ENCODE assay signal across 1 cellular context in the genomic region with DNA sequence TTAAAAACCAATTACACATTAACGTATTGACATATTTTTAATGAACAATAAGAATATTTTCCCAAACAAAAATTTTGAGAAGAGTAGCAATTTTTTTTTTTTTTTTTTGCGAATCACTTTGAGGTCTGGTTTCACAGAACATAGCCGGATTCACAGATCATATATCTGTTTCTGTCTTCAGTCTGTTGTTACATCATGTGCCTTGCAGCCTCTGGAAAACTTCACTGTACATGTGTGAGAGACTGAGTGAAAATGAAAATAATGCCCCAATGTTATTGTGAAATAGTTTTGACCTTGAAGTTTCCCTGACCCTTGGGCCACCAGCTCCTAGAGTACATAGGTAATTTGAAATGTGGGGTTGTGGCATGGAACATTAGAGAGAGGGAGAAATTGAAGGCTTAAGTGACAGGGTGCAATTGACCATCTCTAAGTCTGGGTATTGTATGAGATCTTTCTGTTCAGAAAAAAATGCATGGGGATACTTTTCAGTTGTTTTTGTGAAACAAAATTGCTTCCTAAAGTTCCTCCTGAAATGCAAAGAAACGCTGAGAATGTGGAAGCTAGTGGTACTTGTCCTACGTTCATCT.
TF ChIP-seq lines count a peak whose summit lies in the region.

No MANE protein-coding gene starts in this region.

TF ChIP-seq in K562, 482 proteins besides CTCF, POLR2A, EP300 and RAD21 (continued from another document and continues in another):
- TF ChIP-seq ATF3 (IDR thresholded peaks at IDR 0.05) (peak; percentile 78; the same call in 1 of the 2 replicates), ATF3 (CRISPR knock-in tag; conservative IDR thresholded peaks at IDR 0.05) (no peak), CEBPB (tag; IDR thresholded peaks at IDR 0.05) (peak; percentile 96), ZNF134 (CRISPR knock-in tag; conservative IDR thresholded peaks at IDR 0.05) (0 out of 2 replicates have a peak, but pooled peaks have one; percentile 11), CCNT2 (IDR thresholded peaks at IDR 0.05; ENCODE audit: borderline replicate concordance, extremely low read depth, insufficient read length, low read depth, low read length) (no peak), ZFP30 (CRISPR knock-in tag; IDR thresholded peaks at IDR 0.05; ENCODE audit: borderline replicate concordance) (no peak), ZNF384 (IDR thresholded peaks at IDR 0.05; ENCODE audit: low read depth, low read length) (peak; percentile 80), MCM7 (IDR thresholded peaks at IDR 0.05) (no peak), ZNF133 (CRISPR knock-in tag; IDR thresholded peaks at IDR 0.05) (no peak), CREB3L1 (IDR thresholded peaks at IDR 0.05; ENCODE audit: borderline replicate concordance, low read depth) (no peak), ZNF24 (IDR thresholded peaks at IDR 0.05) (no peak), ELF1 (tag; IDR thresholded peaks at IDR 0.05) (no peak), FOXK2 (conservative IDR thresholded peaks at IDR 0.05 in 1 of 2, IDR thresholded peaks at IDR 0.05 in 1 of 2; ENCODE audit: low read depth in 2 of 2) (no peak), SRF (CRISPR knock-in tag; IDR thresholded peaks at IDR 0.05) (no peak), ESRRA (IDR thresholded peaks at IDR 0.05; ENCODE audit: borderline replicate concordance, low read depth) (peak; percentile 99), PHTF2 (CRISPR knock-in tag; IDR thresholded peaks at IDR 0.05) (no peak), ZNF586 (CRISPR knock-in tag; conservative IDR thresholded peaks at IDR 0.05) (no peak), ZNF354B (CRISPR knock-in tag; IDR thresholded peaks at IDR 0.05) (0 out of 2 replicates have a peak, but pooled peaks have one; percentile 4), NONO (IDR thresholded peaks at IDR 0.05; ENCODE audit: low read depth in 2 of 2, low read length in 1 of 2) (no peak), KLF1 (tag; IDR thresholded peaks at IDR 0.05) (no peak), RBM14 (IDR thresholded peaks at IDR 0.05; ENCODE audit: borderline replicate concordance, insufficient read depth, low read depth, low read length) (no peak), RB1 (IDR thresholded peaks at IDR 0.05; ENCODE audit: low read depth) (no peak), POLR3G (IDR thresholded peaks at IDR 0.05; ENCODE audit: extremely low read depth, insufficient read length, insufficient replicate concordance) (no peak), ELK1 (CRISPR knock-in tag; IDR thresholded peaks at IDR 0.05) (no peak), BMI1 (IDR thresholded peaks at IDR 0.05; ENCODE audit: low read length) (no peak), FOSL1 (tag; conservative IDR thresholded peaks at IDR 0.05) (0 out of 2 replicates have a peak, but pooled peaks have one; percentile 6), NFRKB (IDR thresholded peaks at IDR 0.05; ENCODE audit: low read depth) (peak; percentile 62; the same call in 1 of the 2 replicates), PHF21A (IDR thresholded peaks at IDR 0.05; ENCODE audit: borderline replicate concordance, low read depth) (no peak), ZNF408 (CRISPR knock-in tag; IDR thresholded peaks at IDR 0.05; ENCODE audit: low read depth) (no peak), SMARCC2 (IDR thresholded peaks at IDR 0.05; ENCODE audit: low read depth) (no peak), KAT8 (IDR thresholded peaks at IDR 0.05; ENCODE audit: low read depth) (no peak), PRPF4 (IDR thresholded peaks at IDR 0.05; ENCODE audit: insufficient read depth, low read depth, low read length, poor library complexity, severe bottlenecking) (no peak), TBL1XR1 (IDR thresholded peaks at IDR 0.05; ENCODE audit: low read length in 2 of 2) (no peak), ELF4 (CRISPR knock-in tag; IDR thresholded peaks at IDR 0.05) (peak; percentile 19; the same call in 1 of the 2 replicates), THRAP3 (IDR thresholded peaks at IDR 0.05; ENCODE audit: borderline replicate concordance) (no peak), TBP (optimal IDR thresholded peaks at IDR 0.05; ENCODE audit: low read depth, low read length) (no peak), NR2F6 (CRISPR knock-in tag; IDR thresholded peaks at IDR 0.05) (no peak), ZNF717 (CRISPR knock-in tag; IDR thresholded peaks at IDR 0.05) (no peak), HNRNPH1 (optimal IDR thresholded peaks at IDR 0.05; ENCODE audit: low read depth, low read length) (no peak), IRF2 (CRISPR knock-in tag; IDR thresholded peaks at IDR 0.05) (no peak), ZEB2 (IDR thresholded peaks at IDR 0.05) (peak; percentile 13; the same call in 1 of the 2 replicates), GATAD2A (IDR thresholded peaks at IDR 0.05) (no peak), GATAD2B (IDR thresholded peaks at IDR 0.05; ENCODE audit: borderline replicate concordance) (no peak; the same call in 1 of the 2 replicates), CREBBP (IDR thresholded peaks at IDR 0.05; ENCODE audit: low read depth, low read length) (no peak), BCL6 (CRISPR knock-in tag; IDR thresholded peaks at IDR 0.05) (0 out of 2 replicates have a peak, but pooled peaks have one; percentile 47)
- TF ChIP-seq, protein P1, sequence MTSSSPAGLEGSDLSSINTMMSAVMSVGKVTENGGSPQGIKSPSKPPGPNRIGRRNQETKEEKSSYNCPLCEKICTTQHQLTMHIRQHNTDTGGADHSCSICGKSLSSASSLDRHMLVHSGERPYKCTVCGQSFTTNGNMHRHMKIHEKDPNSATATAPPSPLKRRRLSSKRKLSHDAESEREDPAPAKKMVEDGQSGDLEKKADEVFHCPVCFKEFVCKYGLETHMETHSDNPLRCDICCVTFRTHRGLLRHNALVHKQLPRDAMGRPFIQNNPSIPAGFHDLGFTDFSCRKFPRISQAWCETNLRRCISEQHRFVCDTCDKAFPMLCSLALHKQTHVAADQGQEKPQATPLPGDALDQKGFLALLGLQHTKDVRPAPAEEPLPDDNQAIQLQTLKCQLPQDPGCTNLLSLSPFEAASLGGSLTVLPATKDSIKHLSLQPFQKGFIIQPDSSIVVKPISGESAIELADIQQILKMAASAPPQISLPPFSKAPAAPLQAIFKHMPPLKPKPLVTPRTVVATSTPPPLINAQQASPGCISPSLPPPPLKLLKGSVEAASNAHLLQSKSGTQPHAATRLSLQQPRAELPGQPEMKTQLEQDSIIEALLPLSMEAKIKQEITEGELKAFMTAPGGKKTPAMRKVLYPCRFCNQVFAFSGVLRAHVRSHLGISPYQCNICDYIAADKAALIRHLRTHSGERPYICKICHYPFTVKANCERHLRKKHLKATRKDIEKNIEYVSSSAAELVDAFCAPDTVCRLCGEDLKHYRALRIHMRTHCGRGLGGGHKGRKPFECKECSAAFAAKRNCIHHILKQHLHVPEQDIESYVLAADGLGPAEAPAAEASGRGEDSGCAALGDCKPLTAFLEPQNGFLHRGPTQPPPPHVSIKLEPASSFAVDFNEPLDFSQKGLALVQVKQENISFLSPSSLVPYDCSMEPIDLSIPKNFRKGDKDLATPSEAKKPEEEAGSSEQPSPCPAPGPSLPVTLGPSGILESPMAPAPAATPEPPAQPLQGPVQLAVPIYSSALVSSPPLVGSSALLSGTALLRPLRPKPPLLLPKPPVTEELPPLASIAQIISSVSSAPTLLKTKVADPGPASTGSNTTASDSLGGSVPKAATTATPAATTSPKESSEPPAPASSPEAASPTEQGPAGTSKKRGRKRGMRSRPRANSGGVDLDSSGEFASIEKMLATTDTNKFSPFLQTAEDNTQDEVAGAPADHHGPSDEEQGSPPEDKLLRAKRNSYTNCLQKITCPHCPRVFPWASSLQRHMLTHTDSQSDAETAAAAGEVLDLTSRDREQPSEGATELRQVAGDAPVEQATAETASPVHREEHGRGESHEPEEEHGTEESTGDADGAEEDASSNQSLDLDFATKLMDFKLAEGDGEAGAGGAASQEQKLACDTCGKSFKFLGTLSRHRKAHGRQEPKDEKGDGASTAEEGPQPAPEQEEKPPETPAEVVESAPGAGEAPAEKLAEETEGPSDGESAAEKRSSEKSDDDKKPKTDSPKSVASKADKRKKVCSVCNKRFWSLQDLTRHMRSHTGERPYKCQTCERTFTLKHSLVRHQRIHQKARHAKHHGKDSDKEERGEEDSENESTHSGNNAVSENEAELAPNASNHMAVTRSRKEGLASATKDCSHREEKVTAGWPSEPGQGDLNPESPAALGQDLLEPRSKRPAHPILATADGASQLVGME (CRISPR knock-in tag; IDR thresholded peaks at IDR 0.05): no peak
- TF ChIP-seq, protein P2, sequence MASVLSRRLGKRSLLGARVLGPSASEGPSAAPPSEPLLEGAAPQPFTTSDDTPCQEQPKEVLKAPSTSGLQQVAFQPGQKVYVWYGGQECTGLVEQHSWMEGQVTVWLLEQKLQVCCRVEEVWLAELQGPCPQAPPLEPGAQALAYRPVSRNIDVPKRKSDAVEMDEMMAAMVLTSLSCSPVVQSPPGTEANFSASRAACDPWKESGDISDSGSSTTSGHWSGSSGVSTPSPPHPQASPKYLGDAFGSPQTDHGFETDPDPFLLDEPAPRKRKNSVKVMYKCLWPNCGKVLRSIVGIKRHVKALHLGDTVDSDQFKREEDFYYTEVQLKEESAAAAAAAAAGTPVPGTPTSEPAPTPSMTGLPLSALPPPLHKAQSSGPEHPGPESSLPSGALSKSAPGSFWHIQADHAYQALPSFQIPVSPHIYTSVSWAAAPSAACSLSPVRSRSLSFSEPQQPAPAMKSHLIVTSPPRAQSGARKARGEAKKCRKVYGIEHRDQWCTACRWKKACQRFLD (CRISPR knock-in tag; IDR thresholded peaks at IDR 0.05): peak; percentile 77; the same call in 1 of the 2 replicates
- TF ChIP-seq, protein P3, sequence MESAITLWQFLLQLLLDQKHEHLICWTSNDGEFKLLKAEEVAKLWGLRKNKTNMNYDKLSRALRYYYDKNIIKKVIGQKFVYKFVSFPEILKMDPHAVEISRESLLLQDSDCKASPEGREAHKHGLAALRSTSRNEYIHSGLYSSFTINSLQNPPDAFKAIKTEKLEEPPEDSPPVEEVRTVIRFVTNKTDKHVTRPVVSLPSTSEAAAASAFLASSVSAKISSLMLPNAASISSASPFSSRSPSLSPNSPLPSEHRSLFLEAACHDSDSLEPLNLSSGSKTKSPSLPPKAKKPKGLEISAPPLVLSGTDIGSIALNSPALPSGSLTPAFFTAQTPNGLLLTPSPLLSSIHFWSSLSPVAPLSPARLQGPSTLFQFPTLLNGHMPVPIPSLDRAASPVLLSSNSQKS (CRISPR knock-in tag; IDR thresholded peaks at IDR 0.05): 0 out of 2 replicates have a peak, but pooled peaks have one; percentile 33
- TF ChIP-seq, protein P4, sequence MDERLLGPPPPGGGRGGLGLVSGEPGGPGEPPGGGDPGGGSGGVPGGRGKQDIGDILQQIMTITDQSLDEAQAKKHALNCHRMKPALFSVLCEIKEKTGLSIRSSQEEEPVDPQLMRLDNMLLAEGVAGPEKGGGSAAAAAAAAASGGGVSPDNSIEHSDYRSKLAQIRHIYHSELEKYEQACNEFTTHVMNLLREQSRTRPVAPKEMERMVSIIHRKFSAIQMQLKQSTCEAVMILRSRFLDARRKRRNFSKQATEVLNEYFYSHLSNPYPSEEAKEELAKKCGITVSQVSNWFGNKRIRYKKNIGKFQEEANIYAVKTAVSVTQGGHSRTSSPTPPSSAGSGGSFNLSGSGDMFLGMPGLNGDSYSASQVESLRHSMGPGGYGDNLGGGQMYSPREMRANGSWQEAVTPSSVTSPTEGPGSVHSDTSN (CRISPR knock-in tag; IDR thresholded peaks at IDR 0.05; ENCODE audit: low read depth): no peak
- TF ChIP-seq, protein P4 (tag; conservative IDR thresholded peaks at IDR 0.05; ENCODE audit: low read depth): peak; percentile 61
- TF ChIP-seq, protein P5, sequence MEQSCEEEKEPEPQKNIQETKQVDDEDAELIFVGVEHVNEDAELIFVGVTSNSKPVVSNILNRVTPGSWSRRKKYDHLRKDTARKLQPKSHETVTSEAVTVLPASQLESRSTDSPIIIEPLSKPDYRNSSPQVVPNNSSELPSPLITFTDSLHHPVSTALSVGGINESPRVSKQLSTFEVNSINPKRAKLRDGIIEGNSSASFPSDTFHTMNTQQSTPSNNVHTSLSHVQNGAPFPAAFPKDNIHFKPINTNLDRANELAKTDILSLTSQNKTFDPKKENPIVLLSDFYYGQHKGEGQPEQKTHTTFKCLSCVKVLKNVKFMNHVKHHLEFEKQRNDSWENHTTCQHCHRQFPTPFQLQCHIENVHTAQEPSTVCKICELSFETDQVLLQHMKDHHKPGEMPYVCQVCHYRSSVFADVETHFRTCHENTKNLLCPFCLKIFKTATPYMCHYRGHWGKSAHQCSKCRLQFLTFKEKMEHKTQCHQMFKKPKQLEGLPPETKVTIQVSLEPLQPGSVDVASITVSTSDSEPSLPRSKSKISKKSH (CRISPR knock-in tag; IDR thresholded peaks at IDR 0.05): no peak
- TF ChIP-seq, protein P6, sequence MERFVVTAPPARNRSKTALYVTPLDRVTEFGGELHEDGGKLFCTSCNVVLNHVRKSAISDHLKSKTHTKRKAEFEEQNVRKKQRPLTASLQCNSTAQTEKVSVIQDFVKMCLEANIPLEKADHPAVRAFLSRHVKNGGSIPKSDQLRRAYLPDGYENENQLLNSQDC (CRISPR knock-in tag; IDR thresholded peaks at IDR 0.05): no peak
